In the genomic region with DNA sequence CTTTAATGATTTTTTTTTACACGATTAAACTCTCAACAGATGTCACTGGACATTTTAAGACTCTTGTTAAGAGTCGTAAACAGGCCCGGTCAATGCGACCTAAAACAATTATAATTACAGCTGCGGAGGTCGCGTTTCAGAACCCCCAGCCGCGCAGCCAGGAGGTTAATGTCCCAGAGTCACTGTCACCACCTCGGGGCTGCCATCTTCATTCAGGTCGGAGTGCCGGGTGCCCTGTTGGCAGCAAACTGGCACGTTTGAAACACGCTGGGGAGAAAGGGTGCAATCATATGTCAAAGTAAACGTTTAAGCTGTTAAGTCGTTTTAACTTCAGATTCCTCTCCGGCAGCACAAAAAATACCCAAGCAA, we compare ENCODE assay signal across 9 cellular contexts. TPM values are rescaled to one million over a fixed set of nuclear protein-coding genes. Genes with fewer than 3 reads are reported as not detected.
DNase-seq lines count a peak whose midpoint lies in the region; ATAC-seq and TF ChIP-seq lines count a peak whose summit lies in the region.
"Had no signal": no experiment of that assay in that cellular context is flagged by ENCODE, and none has a peak within 500 bp of the region (broad histone marks: within the 10 kb centered on the region; RNA-seq: fewer than 3 reads in every experiment).

No MANE protein-coding gene starts in this region.

- H3K36me3 ChIP-seq in kidney epithelial cell (ENCODE audit: control insufficient read depth, insufficient read depth, low read length): no peaks in the 10 kb centered on the region

- ATAC-seq in activated T-cell treated with anti-CD3 and anti-CD28 coated beads, Interleukin-2, amount 50 U/mL, for 4 hours: no peak
- ATAC-seq in activated naive CD8-positive, alpha-beta T cell treated with anti-CD3 and anti-CD28 coated beads, Interleukin-2, amount 10 ng/mL, durations not matched to agents 7 days and 5 days (ENCODE audit: low read depth): no peak
- ATAC-seq in HG03196 (IDR thresholded peaks at IDR 0.05; ENCODE audit: unreplicated experiment): no peak

- H3K4me3 Mint-ChIP-seq in activated T-cell treated with anti-CD3 and anti-CD28 coated beads, Interleukin-2, amount 50 U/mL, for 4 hours: peak overlapping the region; percentile 77
- peak overlapping the region; percentile 89 for H3K4me3 Mint-ChIP-seq in activated naive CD8-positive, alpha-beta T cell treated with anti-CD3 and anti-CD28 coated beads, Interleukin-2, amount 10 ng/mL, durations not matched to agents 7 days and 5 days
- peak overlapping the region; percentile 92 for H3K4me3 Mint-ChIP-seq in type B pancreatic cell

- no peak for TF ChIP-seq CTCF in kidney epithelial cell (IDR thresholded peaks at IDR 0.05; ENCODE audit: insufficient read depth, low read length, poor library complexity, severe bottlenecking)
- no peak for TF ChIP-seq CTCF in type B pancreatic cell (conservative IDR thresholded peaks at IDR 0.05)

- H3K27me3 Mint-ChIP-seq in activated T-cell treated with anti-CD3 and anti-CD28 coated beads, Interleukin-2, amount 50 U/mL, for 4 hours (ENCODE audit: low read depth): peaks cover 59% of the 10 kb centered on the region
- peaks cover 51% of the 10 kb centered on the region for H3K27me3 Mint-ChIP-seq in activated naive CD8-positive, alpha-beta T cell treated with anti-CD3 and anti-CD28 coated beads, Interleukin-2, amount 10 ng/mL, durations not matched to agents 7 days and 5 days
- H3K27me3 Mint-ChIP-seq in type B pancreatic cell: peaks cover 43% of the 10 kb centered on the region

- no peaks in the 10 kb centered on the region for H3K9me3 Mint-ChIP-seq in activated T-cell treated with anti-CD3 and anti-CD28 coated beads, Interleukin-2, amount 50 U/mL, for 4 hours
- H3K9me3 Mint-ChIP-seq in activated naive CD8-positive, alpha-beta T cell treated with anti-CD3 and anti-CD28 coated beads, Interleukin-2, amount 10 ng/mL, durations not matched to agents 7 days and 5 days: no peaks in the 10 kb centered on the region
- H3K9me3 Mint-ChIP-seq in type B pancreatic cell: no peaks in the 10 kb centered on the region

- H3K4me3 ChIP-seq in kidney epithelial cell (ENCODE audit: low read depth, low read length): peak overlapping the region; percentile 53

- POLR2A ChIA-PET in activated naive CD8-positive, alpha-beta T cell treated with anti-CD3 and anti-CD28 coated beads, Interleukin-2, amount 10 ng/mL, durations not matched to agents 7 days and 5 days (lab: Charles Lee): no interaction called here

- peaks cover 14% of the 10 kb centered on the region for H3K4me1 Mint-ChIP-seq in activated T-cell treated with anti-CD3 and anti-CD28 coated beads, Interleukin-2, amount 50 U/mL, for 4 hours (ENCODE audit: low read depth)
- peaks cover 6% of the 10 kb centered on the region for H3K4me1 Mint-ChIP-seq in activated naive CD8-positive, alpha-beta T cell treated with anti-CD3 and anti-CD28 coated beads, Interleukin-2, amount 10 ng/mL, durations not matched to agents 7 days and 5 days
- H3K4me1 Mint-ChIP-seq in type B pancreatic cell (ENCODE audit: unreplicated experiment): peaks cover 19% of the 10 kb centered on the region

- peak overlapping the region; percentile 8 for H3K27ac Mint-ChIP-seq in activated naive CD8-positive, alpha-beta T cell treated with anti-CD3 and anti-CD28 coated beads, Interleukin-2, amount 10 ng/mL, durations not matched to agents 7 days and 5 days
- peak overlapping the region; percentile 61 for H3K27ac Mint-ChIP-seq in type B pancreatic cell

- no peaks in the 10 kb centered on the region for H3K36me3 Mint-ChIP-seq in activated T-cell treated with anti-CD3 and anti-CD28 coated beads, Interleukin-2, amount 50 U/mL, for 4 hours (ENCODE audit: insufficient read depth)
- no peaks in the 10 kb centered on the region for H3K36me3 Mint-ChIP-seq in activated naive CD8-positive, alpha-beta T cell treated with anti-CD3 and anti-CD28 coated beads, Interleukin-2, amount 10 ng/mL, durations not matched to agents 7 days and 5 days
- H3K36me3 Mint-ChIP-seq in type B pancreatic cell: peaks cover under 1% of the 10 kb centered on the region

- H3K27me3 ChIP-seq in kidney epithelial cell (ENCODE audit: control insufficient read depth, insufficient read depth, low read length): peaks cover 54% of the 10 kb centered on the region

- no peak for DNase-seq in activated T-cell treated with anti-CD3 and anti-CD28 coated beads, Interleukin-2, amount 50 U/mL, for 4 hours
- DNase-seq in activated T-cell treated with anti-CD3 and anti-CD28 coated beads, Interleukin-2, amount 50 U/mL, for 1 hour: no peak
- DNase-seq in activated naive CD8-positive, alpha-beta T cell treated with anti-CD3 and anti-CD28 coated beads, Interleukin-2, amount 10 ng/mL, durations not matched to agents 7 days and 5 days: no peak
- no peak for DNase-seq in kidney epithelial cell (ENCODE audit: low read depth)
- DNase-seq in type B pancreatic cell (ENCODE audit: extremely low spot score, unreplicated experiment): no peak
- DNase-seq in SK-N-DZ (ENCODE audit: low spot score): no peak
- DNase-seq in NCI-H446 (lab: John Stamatoyannopoulos, UW): no peak

RNA-seq across cellular contexts. Expression of a gene that starts 0.7 kb away (rescaled TPM):
- total RNA-seq in activated T-cell treated with anti-CD3 and anti-CD28 coated beads, Interleukin-2, amount 50 U/mL, for 4 hours: under 1 TPM in 1 of 3 donors, not detected in 2; 0.26 TPM
- not detected for total RNA-seq in activated naive CD8-positive, alpha-beta T cell treated with anti-CD3 and anti-CD28 coated beads, Interleukin-2, amount 10 ng/mL, durations not matched to agents 7 days and 5 days
- total RNA-seq in kidney epithelial cell: 1.5 and 4.2 TPM in 2 replicates
- 2.1 and 19.0 TPM in 2 replicates for total RNA-seq in type B pancreatic cell (ENCODE audit: low replicate concordance)
- polyA plus RNA-seq in SK-N-DZ (2014; cell fraction: cytosol; rRNA removed): 26.9 and 27.5 TPM in 2 replicates
- 21.9 and 22.2 TPM in 2 replicates for polyA plus RNA-seq in SK-N-DZ (2014; cell fraction: nucleus; rRNA removed)
- total RNA-seq: M059J had no signal
